ENCODE assay signal across 18 cellular contexts in the genomic region with DNA sequence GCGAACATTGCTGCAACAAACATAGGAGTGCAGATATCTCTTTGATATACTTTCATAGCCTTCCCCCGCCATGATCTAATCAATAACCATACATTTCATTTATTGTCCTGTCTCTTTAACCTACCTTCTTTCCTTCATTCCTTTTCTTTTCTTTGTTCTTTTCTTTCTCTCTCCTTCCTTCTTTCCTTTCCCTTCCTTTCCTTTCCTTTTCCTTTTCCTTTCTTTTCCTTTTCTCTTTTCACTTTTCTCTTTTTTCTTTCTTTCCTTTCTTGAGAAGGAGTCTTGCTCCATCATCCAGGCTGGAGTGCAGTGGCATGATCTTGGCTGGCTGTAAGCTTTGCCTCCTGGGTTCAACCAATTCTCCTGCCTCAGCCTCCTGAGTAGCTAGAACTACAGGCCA.
DNase-seq lines count a peak whose midpoint lies in the region; TF ChIP-seq lines count a peak whose summit lies in the region.
"Had no signal": no experiment of that assay in that cellular context is flagged by ENCODE, and none has a peak within 500 bp of the region (broad histone marks: within the 10 kb centered on the region; RNA-seq: fewer than 3 reads in every experiment).

No MANE protein-coding gene starts in this region.

- no peaks in the 10 kb centered on the region for H3K9me3 Mint-ChIP-seq in dendritic cell treated with granulocyte-macrophage colony-stimulating factor and Interleukin-4, amounts not matched to agents 40 ng/mL and 50 ng/mL, for 4 days
- H3K9me3 Mint-ChIP-seq in nephron progenitor cell, result no peaks in the 10 kb centered on the region
- H3K9me3 Mint-ChIP-seq in immature natural killer cell, result no peaks in the 10 kb centered on the region
- H3K9me3 Mint-ChIP-seq: CD4-positive, alpha-beta T cell; CD8-positive, alpha-beta T cell had no signal

- no peak overlapping the region for H3K27ac ChIP-seq in HEK293 (ENCODE audit: extremely low read depth, low read depth, low read length)
- H3K27ac ChIP-seq: 22Rv1; A549; BLaER1 treated with 17β-estradiol and CSF1 and Interleukin-3, amounts not matched to agents 10 nM and 100 nM; C4-2B had no signal

- no peak for TF ChIP-seq CTCF in HEK293 (tag by site-specific recombination; IDR thresholded peaks at IDR 0.05)
- no peak for TF ChIP-seq CTCF in nephron progenitor cell (IDR thresholded peaks at IDR 0.05)

- peaks cover 5% of the 10 kb centered on the region for H3K4me1 Mint-ChIP-seq in dendritic cell treated with granulocyte-macrophage colony-stimulating factor and Interleukin-4, amounts not matched to agents 40 ng/mL and 50 ng/mL, for 4 days (ENCODE audit: low read depth)
- H3K4me1 Mint-ChIP-seq in nephron progenitor cell (no peaks in the 10 kb centered on the region), immature natural killer cell (no peaks in the 10 kb centered on the region)
- H3K4me1 Mint-ChIP-seq: B cell had no signal

- H3K9me3 ChIP-seq in HEK293 (ENCODE audit: control insufficient read depth, insufficient read depth, low read depth, low read length), result no peaks in the 10 kb centered on the region
- H3K9me3 ChIP-seq: A549; BLaER1 treated with 17β-estradiol and CSF1 and Interleukin-3, amounts not matched to agents 10 nM and 100 nM; Caco-2 had no signal

- intact Hi-C loops in dendritic cell treated with granulocyte-macrophage colony-stimulating factor and Interleukin-4, amounts not matched to agents 40 ng/mL and 50 ng/mL, for 4 days (cut with micrococcal nuclease), result no loop called here

- H3K27ac Mint-ChIP-seq in dendritic cell treated with granulocyte-macrophage colony-stimulating factor and Interleukin-4, amounts not matched to agents 40 ng/mL and 50 ng/mL, for 4 days, result peak overlapping the region; percentile 3
- H3K27ac Mint-ChIP-seq in nephron progenitor cell (peak overlapping the region; percentile 82), immature natural killer cell (peak overlapping the region in 1 of 6 donors; percentile 33)
- H3K27ac Mint-ChIP-seq: B cell; CD4-positive, alpha-beta T cell; CD8-positive, alpha-beta T cell had no signal

- no peaks in the 10 kb centered on the region for H3K36me3 Mint-ChIP-seq in dendritic cell treated with granulocyte-macrophage colony-stimulating factor and Interleukin-4, amounts not matched to agents 40 ng/mL and 50 ng/mL, for 4 days (ENCODE audit: low read depth)
- H3K36me3 Mint-ChIP-seq in nephron progenitor cell (ENCODE audit: low read depth) (no peaks in the 10 kb centered on the region), immature natural killer cell (no peaks in the 10 kb centered on the region)
- H3K36me3 Mint-ChIP-seq: CD8-positive, alpha-beta T cell had no signal

- H3K4me3 ChIP-seq in HEK293 (ENCODE audit: low read depth, low read length), result no peak overlapping the region
- H3K4me3 ChIP-seq: A549; BLaER1 treated with 17β-estradiol and CSF1 and Interleukin-3, amounts not matched to agents 10 nM and 100 nM had no signal

- CTCF ChIA-PET in HEK293 (lab: Yijun Ruan, JAX), result interaction anchor here (1.1 kb wide), 1 partner anchor 165 kb away, joined by 3 read pairs; a partner anchor contains a TSS

- POLR2A ChIA-PET in HEK293 (lab: Yijun Ruan, JAX), result no interaction called here

- H3K4me3 Mint-ChIP-seq in dendritic cell treated with granulocyte-macrophage colony-stimulating factor and Interleukin-4, amounts not matched to agents 40 ng/mL and 50 ng/mL, for 4 days, result no peak overlapping the region
- H3K4me3 Mint-ChIP-seq in nephron progenitor cell, result no peak overlapping the region
- no peak overlapping the region for H3K4me3 Mint-ChIP-seq in immature natural killer cell
- H3K4me3 Mint-ChIP-seq: B cell; CD4-positive, alpha-beta T cell; CD8-positive, alpha-beta T cell had no signal

- H3K27me3 Mint-ChIP-seq in dendritic cell treated with granulocyte-macrophage colony-stimulating factor and Interleukin-4, amounts not matched to agents 40 ng/mL and 50 ng/mL, for 4 days, result no peaks in the 10 kb centered on the region
- H3K27me3 Mint-ChIP-seq in nephron progenitor cell (ENCODE audit: low read depth, poor library complexity), result no peaks in the 10 kb centered on the region
- H3K27me3 Mint-ChIP-seq in immature natural killer cell (ENCODE audit: low read depth in 3 of 3), result peaks cover 5 to 7% (median 6%) of the 10 kb centered on the region in 3 donors

- no peaks in the 10 kb centered on the region for H3K36me3 ChIP-seq in HEK293 (ENCODE audit: control insufficient read depth in 2 of 2, insufficient read depth in 1 of 2, low read length in 2 of 2)
- H3K36me3 ChIP-seq: BLaER1 treated with 17β-estradiol and CSF1 and Interleukin-3, amounts not matched to agents 10 nM and 100 nM had no signal

- no peaks in the 10 kb centered on the region for H3K4me1 ChIP-seq in HEK293 (ENCODE audit: control insufficient read depth, insufficient read depth, low read length)
- H3K4me1 ChIP-seq: A549 had no signal

- no peak for DNase-seq in nephron progenitor cell
- DNase-seq in immature natural killer cell, result no peak
- DNase-seq in NCI-H524 (lab: John Stamatoyannopoulos, UW), result no peak
- DNase-seq in mesenteric fat pad (ENCODE audit: low spot score), result no peak
- DNase-seq: AML-193; Caco-2; Calu3; CD4-positive, alpha-beta T cell; CD8-positive, alpha-beta T cell; DMS79 treated with DMSO at 0.1 percent for 48 hours; GF-D8 had no signal

TF ChIP-seq in HEK293, 187 proteins besides CTCF, POLR2A, EP300 and RAD21:
- peak; percentile 98 for TF ChIP-seq PRDM1 (tag by site-specific recombination; IDR thresholded peaks at IDR 0.05)
- TF ChIP-seq, protein P1, sequence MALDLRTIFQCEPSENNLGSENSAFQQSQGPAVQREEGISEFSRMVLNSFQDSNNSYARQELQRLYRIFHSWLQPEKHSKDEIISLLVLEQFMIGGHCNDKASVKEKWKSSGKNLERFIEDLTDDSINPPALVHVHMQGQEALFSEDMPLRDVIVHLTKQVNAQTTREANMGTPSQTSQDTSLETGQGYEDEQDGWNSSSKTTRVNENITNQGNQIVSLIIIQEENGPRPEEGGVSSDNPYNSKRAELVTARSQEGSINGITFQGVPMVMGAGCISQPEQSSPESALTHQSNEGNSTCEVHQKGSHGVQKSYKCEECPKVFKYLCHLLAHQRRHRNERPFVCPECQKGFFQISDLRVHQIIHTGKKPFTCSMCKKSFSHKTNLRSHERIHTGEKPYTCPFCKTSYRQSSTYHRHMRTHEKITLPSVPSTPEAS (tag by site-specific recombination; IDR thresholded peaks at IDR 0.05), result no peak
- no peak for TF ChIP-seq MYNN (tag by site-specific recombination; IDR thresholded peaks at IDR 0.05; ENCODE audit: borderline replicate concordance)
